Comparison of ENCODE assay signal across 20 cellular contexts in the genomic region with DNA sequence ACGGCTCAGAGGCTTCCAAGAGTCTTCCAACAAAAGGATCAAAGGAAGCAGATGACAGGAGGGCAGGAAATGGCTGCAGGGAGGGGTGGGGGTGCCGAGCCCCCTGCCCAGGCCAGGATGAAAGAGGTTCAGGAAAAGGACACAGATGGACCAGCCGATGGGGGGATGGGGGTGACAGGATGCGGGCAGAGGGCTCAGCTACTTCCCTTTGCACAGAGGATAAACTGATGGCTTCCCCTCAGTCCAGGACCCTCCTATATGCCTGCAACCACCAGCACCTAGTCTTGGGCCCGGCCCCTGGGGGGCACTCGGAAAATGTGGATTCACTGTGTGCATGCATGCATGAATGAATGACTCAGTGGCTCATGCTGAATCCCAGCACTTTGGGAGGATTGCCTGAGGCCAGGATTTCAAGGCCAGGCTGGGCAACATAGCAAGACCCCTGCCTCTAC.
A peak's percentile ranks its signal among the peaks of the same experiment; 100 is the strongest.
DNase-seq lines count a peak whose midpoint lies in the region; TF ChIP-seq lines count a peak whose summit lies in the region.
"Had no signal": no experiment of that assay in that cellular context is flagged by ENCODE, and none has a peak within 500 bp of the region (broad histone marks: within the 10 kb centered on the region; RNA-seq: fewer than 3 reads in every experiment).

No MANE protein-coding gene starts in this region.

- peak overlapping the region; percentile 94 for H3K27ac Mint-ChIP-seq in endothelial cell (ENCODE audit: unreplicated experiment)
- H3K27ac Mint-ChIP-seq in nephron progenitor cell = no peak overlapping the region
- H3K27ac Mint-ChIP-seq: activated naive CD4-positive, alpha-beta T cell treated with anti-CD3 and anti-CD28 coated beads for 36 hours had no signal

- H3K4me3 Mint-ChIP-seq in endothelial cell (ENCODE audit: unreplicated experiment) (no peak overlapping the region), nephron progenitor cell (no peak overlapping the region)
- H3K4me3 Mint-ChIP-seq: activated naive CD4-positive, alpha-beta T cell treated with anti-CD3 and anti-CD28 coated beads for 36 hours; activated T-cell treated with anti-CD3 and anti-CD28 coated beads, Interleukin-2, amount 50 U/mL, for 4 hours had no signal

- in situ Hi-C loops in GM23248 (cut with MboI) = no loop called here

- H3K4me3 ChIP-seq in GM23248 (no peak overlapping the region), testis (no peak overlapping the region), adrenal gland (no peak overlapping the region)
- H3K4me3 ChIP-seq: heart right ventricle, MG63, mucosa of descending colon, skin epidermis had no signal

- DNase-seq in GM23248 = peak; percentile 34
- DNase-seq in Kasumi-1 (lab: John Stamatoyannopoulos, UW) = peak; percentile 60 to 73
- peak; percentile 75 for DNase-seq in endothelial cell (ENCODE audit: low spot score)
- DNase-seq in testis = no peak
- DNase-seq in NCI-H2196 treated with DMSO at 0.1 percent for 48 hours (lab: John Stamatoyannopoulos, UW; ENCODE audit: unreplicated experiment) = no peak
- no peak for DNase-seq in adrenal gland
- DNase-seq in nephron progenitor cell = no peak
- DNase-seq: activated naive CD4-positive, alpha-beta T cell treated with anti-CD3 and anti-CD28 coated beads for 36 hours; activated T-cell treated with anti-CD3 and anti-CD28 coated beads, Interleukin-2, amount 50 U/mL, for 4 hours; DMS79 treated with DMSO at 0.1 percent for 48 hours; foreskin fibroblast; heart right ventricle; left ventricle myocardium superior; MG63; NCI-H1436; NCI-H526; stimulated activated CD4-positive, alpha-beta T cell treated with anti-CD3 and anti-CD28 coated beads, Interleukin-1b, Interleukin-23, amount 100 ng/mL, for 48 hours; SW 1271 had no signal

- H3K79me2 ChIP-seq in GM23248 (ENCODE audit: insufficient read depth) = no peaks in the 10 kb centered on the region

- H3K9me3 ChIP-seq in GM23248 (ENCODE audit: low read depth) (no peaks in the 10 kb centered on the region), testis (no peaks in the 10 kb centered on the region), adrenal gland (replicated peaks in 1 of 3) (no peaks in the 10 kb centered on the region)
- H3K9me3 ChIP-seq: MG63 had no signal

- H3K4me1 Mint-ChIP-seq in endothelial cell (ENCODE audit: unreplicated experiment) (peaks cover 57% of the 10 kb centered on the region), nephron progenitor cell (peaks cover 72% of the 10 kb centered on the region)

- H3K36me3 ChIP-seq in GM23248 (ENCODE audit: low read depth) (no peaks in the 10 kb centered on the region), testis (ENCODE audit: low read depth, missing control alignments) (no peaks in the 10 kb centered on the region), adrenal gland (replicated peaks in 1 of 2) (no peaks in the 10 kb centered on the region)
- H3K36me3 ChIP-seq: heart right ventricle, MG63 had no signal

- no peak overlapping the region for H2AFZ ChIP-seq in GM23248

- H3K4me1 ChIP-seq in GM23248 (ENCODE audit: insufficient read depth) = peaks cover 31% of the 10 kb centered on the region
- peaks cover 39% of the 10 kb centered on the region for H3K4me1 ChIP-seq in testis
- H3K4me1 ChIP-seq in adrenal gland (replicated peaks in 1 of 2) = peaks cover 28 to 36% of the 10 kb centered on the region in 2 donors

- H3K27me3 ChIP-seq in GM23248 (replicated peaks; ENCODE audit: insufficient read depth) (no peaks in the 10 kb centered on the region), testis (no peaks in the 10 kb centered on the region), adrenal gland (no peaks in the 10 kb centered on the region)
- H3K27me3 ChIP-seq: heart right ventricle, MG63 had no signal

- no peak overlapping the region for H3K4me2 ChIP-seq in GM23248 (ENCODE audit: unreplicated experiment)

- H3K36me3 Mint-ChIP-seq in endothelial cell (ENCODE audit: low read depth, unreplicated experiment) = no peaks in the 10 kb centered on the region
- H3K36me3 Mint-ChIP-seq in nephron progenitor cell (ENCODE audit: low read depth) = no peaks in the 10 kb centered on the region

- H3K9me2 ChIP-seq in GM23248 (ENCODE audit: insufficient read depth) = no peaks in the 10 kb centered on the region

- no peak for TF ChIP-seq POLR2A in testis (IDR thresholded peaks at IDR 0.05)
- no peak for TF ChIP-seq POLR2A in adrenal gland (IDR thresholded peaks at IDR 0.05)

- intact Hi-C loops in testis (cut with DNase I; ENCODE audit: low total_unique reads) = no loop called here
- intact Hi-C loops in adrenal gland (cut with DNase I) = loop anchor here in 1 of 2 donors (10.0 kb wide), 1 partner anchor 148 kb away; no protein-coding TSS in a partner anchor

- peaks cover 14% of the 10 kb centered on the region for H3K27me3 Mint-ChIP-seq in endothelial cell (ENCODE audit: unreplicated experiment)
- no peaks in the 10 kb centered on the region for H3K27me3 Mint-ChIP-seq in nephron progenitor cell (ENCODE audit: low read depth, poor library complexity)

- no peak overlapping the region for H3K9ac ChIP-seq in GM23248

- 71 to 82% methylated on average over 6 of the region's 6 CpGs for WGBS in GM23248 (ENCODE audit: low coverage in 1 of 2, low lambda C conversion rate in 2 of 2, missing lambda C conversion rate in 2 of 2), 2 experiments
- 59 to 81% methylated on average over 4 to 6 of the region's 6 CpGs for WGBS in testis, 2 donors
- 57 to 66% (median 63%) methylated on average over 6 of the region's 6 CpGs for WGBS in adrenal gland, 4 donors

- TF ChIP-seq CTCF in endothelial cell (IDR thresholded peaks at IDR 0.05; ENCODE audit: unreplicated experiment) (no peak), testis (IDR thresholded peaks at IDR 0.05) (no peak), adrenal gland (IDR thresholded peaks at IDR 0.05) (no peak), nephron progenitor cell (IDR thresholded peaks at IDR 0.05) (no peak)

- peaks cover 10% of the 10 kb centered on the region; the same call in 1 of the 2 replicates for H3F3A ChIP-seq in GM23248 (ENCODE audit: insufficient read depth)

- no peak overlapping the region for H3K27ac ChIP-seq in GM23248
- peak overlapping the region; percentile 86 for H3K27ac ChIP-seq in testis
- H3K27ac ChIP-seq in adrenal gland = peak overlapping the region in 2 of 5 donors; percentile 82 to 100

- no peaks in the 10 kb centered on the region for H4K20me1 ChIP-seq in GM23248 (ENCODE audit: insufficient read depth)

- H3K9me3 Mint-ChIP-seq in endothelial cell (ENCODE audit: unreplicated experiment) (no peaks in the 10 kb centered on the region), nephron progenitor cell (peaks cover 18% of the 10 kb centered on the region)
- H3K9me3 Mint-ChIP-seq: activated T-cell treated with anti-CD3 and anti-CD28 coated beads, Interleukin-2, amount 50 U/mL, for 4 hours had no signal

Comparison
In these comparisons a context has a peak if more than half of its experiments do, and no peak if none do; other contexts are left out.
1. DNase-seq: peak in GM23248 (single experiment), Kasumi-1 (2 of 2) and endothelial cell (single experiment); none in testis (single experiment), NCI-H2196 treated with DMSO at 0.1 percent for 48 hours (single experiment), adrenal gland (0 of 7) and nephron progenitor cell (single experiment).